Comparison of ENCODE assay signal across 25 cellular contexts in the genomic region with DNA sequence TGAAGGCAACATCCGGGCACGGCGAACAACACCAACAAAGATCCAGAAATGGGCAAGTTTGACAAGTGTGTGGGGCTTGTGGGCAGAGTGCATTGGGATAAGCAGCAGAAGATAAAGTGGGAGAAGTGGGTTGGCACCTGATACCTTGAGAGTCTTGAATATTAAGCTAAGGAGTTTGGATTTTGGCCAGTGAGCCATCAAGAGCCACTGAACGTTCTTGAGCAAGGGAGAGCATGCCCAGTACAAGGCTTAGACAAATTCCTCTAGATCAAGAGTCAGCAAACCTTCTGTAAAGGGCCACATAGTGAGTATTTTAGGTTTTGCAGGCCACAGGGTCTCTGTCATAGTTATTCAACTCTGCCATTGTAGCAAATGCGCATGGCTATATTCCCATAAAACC.
"Had no signal": no experiment of that assay in that cellular context is flagged by ENCODE, and none has a peak within 500 bp of the region (broad histone marks: within the 10 kb centered on the region; RNA-seq: fewer than 3 reads in every experiment).

No MANE protein-coding gene starts in this region.

- ATAC-seq: heart left ventricle; left colon; naive thymus-derived CD8-positive, alpha-beta T cell; right lobe of liver; stimulated activated memory B cell treated with anti-CD40 and anti-IgM and Interleukin-4, amounts not matched to agents 10 μg/mL and 1 μg/mL and 100 μg/mL, for 72 hours; stimulated activated naive CD8-positive, alpha-beta T cell treated with anti-CD3 and anti-CD28 coated beads, Interleukin-15, amount 100 ng/mL, for 72 hours had no signal

- DNase-seq: heart left ventricle; hypothalamus; immature natural killer cell; kidney; left colon; left ventricle myocardium inferior; mammary epithelial cell; mesenchymal stem cell; naive thymus-derived CD8-positive, alpha-beta T cell; nucleus accumbens; right lobe of liver; stimulated activated CD4-positive, alpha-beta T cell treated with anti-CD3 and anti-CD28 coated beads, Interleukin-1b, Interleukin-23, amount 100 ng/mL, for 48 hours; stimulated activated CD4-positive, alpha-beta T cell treated with anti-CD3 and anti-CD28 coated beads, Interleukin-2, amount 100 ng/mL, for 48 hours; stimulated activated CD4-positive, alpha-beta T cell treated with anti-CD3 and anti-CD28 coated beads, Interleukin-4, amount 100 ng/mL, for 4 hours; stimulated activated CD8-positive, alpha-beta memory T cell treated with anti-CD3 and anti-CD28 coated beads, Interleukin-4, amount 100 ng/mL, for 48 hours; stimulated activated naive CD4-positive, alpha-beta T cell treated with Interleukin-2 at 50 U/mL for 16 hours; stimulated activated naive CD8-positive, alpha-beta T cell treated with anti-CD3 and anti-CD28 coated beads, Interleukin-15, amount 100 ng/mL, for 72 hours; substantia nigra; tibial artery; trophoblast cell had no signal

- H3K27me3 ChIP-seq: right atrium auricular region, right lobe of liver, vagina had no signal

- H3K9me3 ChIP-seq: heart left ventricle, left ventricle myocardium inferior, right atrium auricular region, right lobe of liver, tibial artery, vagina had no signal

- H3K36me3 ChIP-seq: heart left ventricle, left ventricle myocardium inferior, right atrium auricular region, right lobe of liver, tibial artery, vagina had no signal

- H3K4me3 ChIP-seq: heart left ventricle, left ventricle myocardium inferior, right atrium auricular region, right lobe of liver, smooth muscle cell, tibial artery, vagina had no signal

- H3K27ac ChIP-seq: heart left ventricle, left ventricle myocardium inferior, parathyroid adenoma, right atrium auricular region, right lobe of liver, tibial artery, vagina had no signal

- H3K4me1 ChIP-seq: heart left ventricle, left ventricle myocardium inferior, parathyroid adenoma, right atrium auricular region, right lobe of liver, tibial artery, vagina had no signal
